Comparison of ENCODE assay signal across 9 cellular contexts in the genomic region with DNA sequence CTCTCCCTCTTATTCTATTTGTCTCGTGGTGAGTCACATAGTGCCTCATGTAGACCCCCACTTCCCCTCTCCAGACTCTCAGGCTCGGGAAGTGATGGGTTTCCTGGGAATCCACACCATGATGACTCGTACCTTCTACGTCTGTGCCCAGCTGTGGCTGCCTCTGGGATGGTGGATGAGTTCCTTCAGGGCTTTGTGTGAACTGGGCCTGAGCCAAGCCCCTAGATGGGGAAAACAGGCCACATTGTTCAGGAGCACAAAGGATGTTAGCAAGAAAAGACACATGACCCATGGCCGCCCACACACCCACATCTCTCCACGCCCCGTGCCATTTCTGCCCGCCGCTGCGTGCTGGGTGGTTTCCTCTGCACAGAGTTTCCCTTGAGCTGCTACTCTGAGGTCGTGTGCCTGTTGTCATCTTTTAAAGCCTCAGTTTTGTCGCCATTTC. TPM values are rescaled to one million over a fixed set of nuclear protein-coding genes. Genes with fewer than 3 reads are reported as not detected.
A peak's percentile ranks its signal among the peaks of the same experiment; 100 is the strongest.
DNase-seq lines count a peak whose midpoint lies in the region; ATAC-seq and TF ChIP-seq lines count a peak whose summit lies in the region.
"Had no signal": no experiment of that assay in that cellular context is flagged by ENCODE, and none has a peak within 500 bp of the region (broad histone marks: within the 10 kb centered on the region; RNA-seq: fewer than 3 reads in every experiment).

No MANE protein-coding gene starts in this region.

- CTCF ChIA-PET in CD8-positive, alpha-beta T cell (lab: Charles Lee) = interaction anchor here (0.9 to 3.2 kb wide), 4 partner anchors 10 to 25 kb away, joined by 3 to 20 read pairs (median 14); no protein-coding TSS in a partner anchor
- CTCF ChIA-PET in HCT116 (lab: Charles Lee) = no interaction called here

- H3K36me3 Mint-ChIP-seq in CD8-positive, alpha-beta T cell = peaks cover 64% of the 10 kb centered on the region

- H3K4me3 Mint-ChIP-seq in CD8-positive, alpha-beta T cell = peak overlapping the region; percentile 77

- no peak overlapping the region for H3K9ac ChIP-seq in HCT116 (ENCODE audit: low read length)

- H3K36me3 ChIP-seq in CD8-positive, alpha-beta T cell (ENCODE audit: insufficient read depth, low read length) = peaks cover 14% of the 10 kb centered on the region
- no peaks in the 10 kb centered on the region for H3K36me3 ChIP-seq in HCT116 (ENCODE audit: control insufficient read depth in 1 of 2, insufficient read depth in 2 of 2, low read length in 2 of 2)
- H3K36me3 ChIP-seq: tibial artery had no signal

- peak overlapping the region; percentile 10 for H3K4me3 ChIP-seq in CD8-positive, alpha-beta T cell (ENCODE audit: low read depth, low read length)
- no peak overlapping the region for H3K4me3 ChIP-seq in HCT116 (replicated peaks in 1 of 2; ENCODE audit: low read depth in 1 of 2, low read length in 2 of 2)
- H3K4me3 ChIP-seq: tibial artery had no signal

- H3K9me3 ChIP-seq in CD8-positive, alpha-beta T cell (ENCODE audit: low read length) = no peaks in the 10 kb centered on the region
- no peaks in the 10 kb centered on the region for H3K9me3 ChIP-seq in HCT116 (ENCODE audit: control insufficient read depth in 1 of 2, insufficient read depth in 1 of 2, low read depth in 1 of 2, low read length in 2 of 2)
- H3K9me3 ChIP-seq: tibial artery had no signal

- peak; percentile 33 to 85 (median 68) for DNase-seq in CD8-positive, alpha-beta T cell
- DNase-seq in HCT116 (ENCODE audit: low read depth, low spot score) = peak; percentile 34
- peak; percentile 69 to 80 for DNase-seq in SW 1271 (lab: John Stamatoyannopoulos, UW)
- DNase-seq in amniotic epithelial cell (ENCODE audit: low read depth) = peak; percentile 65
- peak in 44 of 51 donors; percentile 18 to 88 (median 70) for DNase-seq in hypothalamus (lab: John Stamatoyannopoulos, UW)
- DNase-seq in stimulated activated CD4-positive, alpha-beta T cell treated with anti-CD3 and anti-CD28 coated beads, Interleukin-1b, Interleukin-23, amount 100 ng/mL, for 24 hours (ENCODE audit: low read depth in 4 of 4, low spot score in 1 of 4) = peak in 3 of 4 experiments; percentile 45 to 64 (median 60)
- DNase-seq in NOMO-1 treated with DMSO at 0.1 percent for 48 hours (lab: John Stamatoyannopoulos, UW; ENCODE audit: unreplicated experiment) = no peak
- DNase-seq in COR-L47 (lab: John Stamatoyannopoulos, UW) = no peak

- no peaks in the 10 kb centered on the region for H3K9me2 ChIP-seq in HCT116 (ENCODE audit: insufficient read depth)

- RAD21 ChIA-PET in HCT116 (lab: Charles Lee; ENCODE audit: low non-redundant PET in 1 of 2, low total read pairs in 2 of 2, uncharacterized antibody in 2 of 2, unreplicated experiment in 2 of 2) = no interaction called here

- no peak for TF ChIP-seq RAD21 in HCT116 (IDR thresholded peaks at IDR 0.05; ENCODE audit: low read depth)

- H3K79me2 ChIP-seq in HCT116 (ENCODE audit: insufficient read depth, low read length) = no peaks in the 10 kb centered on the region

- H3K27ac Mint-ChIP-seq in CD8-positive, alpha-beta T cell = peak overlapping the region; percentile 99

- no peaks in the 10 kb centered on the region for H3K9me3 Mint-ChIP-seq in CD8-positive, alpha-beta T cell

- peak overlapping the region; percentile 48 for H3K27ac ChIP-seq in CD8-positive, alpha-beta T cell (ENCODE audit: low read depth, low read length)
- peak overlapping the region; percentile 27; the same call in 1 of the 2 replicates for H3K27ac ChIP-seq in HCT116 (ENCODE audit: low read depth, low read length)
- H3K27ac ChIP-seq: tibial artery had no signal

- intact Hi-C loops in CD8-positive, alpha-beta T cell (cut with DNase I, micrococcal nuclease) = no loop called here
- intact Hi-C loops in HCT116 (cut with micrococcal nuclease) = no loop called here

- no peak for TF ChIP-seq CTCF in CD8-positive, alpha-beta T cell (IDR thresholded peaks at IDR 0.05)
- TF ChIP-seq CTCF in HCT116 (IDR thresholded peaks at IDR 0.05 in 2 of 3, conservative IDR thresholded peaks at IDR 0.05 in 1 of 3; ENCODE audit: borderline replicate concordance in 1 of 3, insufficient read depth in 1 of 3, low read depth in 2 of 3, low read length in 2 of 3) = no peak

- no peak overlapping the region for H2AFZ ChIP-seq in HCT116 (ENCODE audit: low read depth, low read length, poor library complexity, severe bottlenecking)

- no TSS peak for BruUV-seq in HCT116 (replicated peaks; lab: Mats Ljungman, UMichigan)

- H3K4me1 Mint-ChIP-seq in CD8-positive, alpha-beta T cell (ENCODE audit: low read depth) = peaks cover 90% of the 10 kb centered on the region

- H3K4me2 ChIP-seq in HCT116 (ENCODE audit: low read length) = peak overlapping the region; percentile 56

- no peaks in the 10 kb centered on the region for H3K27me3 Mint-ChIP-seq in CD8-positive, alpha-beta T cell (ENCODE audit: low read depth)

- peak; percentile 86 for ATAC-seq in CD8-positive, alpha-beta T cell
- peak; percentile 62 for ATAC-seq in HCT116

- H3K4me1 ChIP-seq in CD8-positive, alpha-beta T cell (ENCODE audit: insufficient read depth, low read length) = peaks cover 91% of the 10 kb centered on the region
- peaks cover 23 to 26% of the 10 kb centered on the region in 2 experiments for H3K4me1 ChIP-seq in HCT116 (ENCODE audit: control insufficient read depth in 1 of 2, insufficient read depth in 2 of 2, low read length in 2 of 2)

- H4K20me1 ChIP-seq in HCT116 (ENCODE audit: insufficient read depth) = no peaks in the 10 kb centered on the region

- POLR2A ChIA-PET in CD8-positive, alpha-beta T cell (lab: Charles Lee) = interaction anchor here (0.6 to 2.1 kb wide), 7 partner anchors 9 to 24 kb away, joined by 3 to 11 read pairs (median 3); a partner anchor contains a TSS
- POLR2A ChIA-PET in HCT116 (lab: Charles Lee) = interaction anchor here (1.1 kb wide), 1 partner anchor 11 kb away, joined by 3 read pairs; a partner anchor contains a TSS

- no peaks in the 10 kb centered on the region for H3K27me3 ChIP-seq in CD8-positive, alpha-beta T cell (ENCODE audit: insufficient read depth, low read length)
- H3K27me3 ChIP-seq in HCT116 (ENCODE audit: insufficient read depth, low read length) = no peaks in the 10 kb centered on the region
- H3K27me3 ChIP-seq: tibial artery had no signal

- no peak for TF ChIP-seq POLR2A in HCT116 (IDR thresholded peaks at IDR 0.05; ENCODE audit: borderline replicate concordance, extremely low read depth, insufficient read depth, insufficient read length)

TF ChIP-seq in HCT116, 20 proteins besides CTCF, POLR2A, EP300 and RAD21:
- TF ChIP-seq, protein P1, sequence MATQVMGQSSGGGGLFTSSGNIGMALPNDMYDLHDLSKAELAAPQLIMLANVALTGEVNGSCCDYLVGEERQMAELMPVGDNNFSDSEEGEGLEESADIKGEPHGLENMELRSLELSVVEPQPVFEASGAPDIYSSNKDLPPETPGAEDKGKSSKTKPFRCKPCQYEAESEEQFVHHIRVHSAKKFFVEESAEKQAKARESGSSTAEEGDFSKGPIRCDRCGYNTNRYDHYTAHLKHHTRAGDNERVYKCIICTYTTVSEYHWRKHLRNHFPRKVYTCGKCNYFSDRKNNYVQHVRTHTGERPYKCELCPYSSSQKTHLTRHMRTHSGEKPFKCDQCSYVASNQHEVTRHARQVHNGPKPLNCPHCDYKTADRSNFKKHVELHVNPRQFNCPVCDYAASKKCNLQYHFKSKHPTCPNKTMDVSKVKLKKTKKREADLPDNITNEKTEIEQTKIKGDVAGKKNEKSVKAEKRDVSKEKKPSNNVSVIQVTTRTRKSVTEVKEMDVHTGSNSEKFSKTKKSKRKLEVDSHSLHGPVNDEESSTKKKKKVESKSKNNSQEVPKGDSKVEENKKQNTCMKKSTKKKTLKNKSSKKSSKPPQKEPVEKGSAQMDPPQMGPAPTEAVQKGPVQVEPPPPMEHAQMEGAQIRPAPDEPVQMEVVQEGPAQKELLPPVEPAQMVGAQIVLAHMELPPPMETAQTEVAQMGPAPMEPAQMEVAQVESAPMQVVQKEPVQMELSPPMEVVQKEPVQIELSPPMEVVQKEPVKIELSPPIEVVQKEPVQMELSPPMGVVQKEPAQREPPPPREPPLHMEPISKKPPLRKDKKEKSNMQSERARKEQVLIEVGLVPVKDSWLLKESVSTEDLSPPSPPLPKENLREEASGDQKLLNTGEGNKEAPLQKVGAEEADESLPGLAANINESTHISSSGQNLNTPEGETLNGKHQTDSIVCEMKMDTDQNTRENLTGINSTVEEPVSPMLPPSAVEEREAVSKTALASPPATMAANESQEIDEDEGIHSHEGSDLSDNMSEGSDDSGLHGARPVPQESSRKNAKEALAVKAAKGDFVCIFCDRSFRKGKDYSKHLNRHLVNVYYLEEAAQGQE (IDR thresholded peaks at IDR 0.05; ENCODE audit: low read depth) = no peak
- peak; percentile 3 for TF ChIP-seq FOSL1 (IDR thresholded peaks at IDR 0.05; ENCODE audit: low read depth)

RNA-seq across cellular contexts. Expression of a gene that starts 10.5 kb away (rescaled TPM):
- 10 to 100 TPM; 89.2 to 93.4 TPM for total RNA-seq in CD8-positive, alpha-beta T cell
- total RNA-seq in HCT116 (2021; ENCODE audit: unreplicated experiment) = 11.0 TPM
- 18.3 and 23.5 TPM in 2 replicates for polyA plus RNA-seq in HCT116 (2012)

RNA-seq across cellular contexts. Expression of a gene that starts 28.2 kb away (rescaled TPM):
- total RNA-seq in CD8-positive, alpha-beta T cell = 10 to 100 TPM; 26.9 to 27.7 TPM
- total RNA-seq in HCT116 (2021; ENCODE audit: unreplicated experiment) = 36.2 TPM
- 24.9 and 27.7 TPM in 2 replicates for polyA plus RNA-seq in HCT116 (2012)

Comparison
In these comparisons a context has a peak if more than half of its experiments do, and no peak if none do; other contexts are left out.
1. DNase-seq: peak in CD8-positive, alpha-beta T cell (7 of 7), HCT116 (single experiment), SW 1271 (2 of 2), amniotic epithelial cell (single experiment), hypothalamus (44 of 51) and stimulated activated CD4-positive, alpha-beta T cell treated with anti-CD3 and anti-CD28 coated beads, Interleukin-1b, Interleukin-23, amount 100 ng/mL, for 24 hours (3 of 4); none in NOMO-1 treated with DMSO at 0.1 percent for 48 hours (single experiment) and COR-L47 (single experiment).